Comparison of ENCODE assay signal across 8 cellular contexts in genomic region chr16:20898938-20899502, GRCh38. TPM values are rescaled to one million over a fixed set of nuclear protein-coding genes. Genes with fewer than 3 reads are reported as not detected.
DNase-seq lines count a peak whose midpoint lies in the region; ATAC-seq and TF ChIP-seq lines count a peak whose summit lies in the region.

No MANE protein-coding gene starts in this region.

- 0 out of 2 replicates have a peak, but pooled peaks cover 6% of the 10 kb centered on the region for H3F3A ChIP-seq in OCI-LY1 (ENCODE audit: insufficient read depth, low read length)

- peaks cover 37% of the 10 kb centered on the region for H3K4me1 ChIP-seq in OCI-LY1 (ENCODE audit: insufficient read depth, low read length, severe bottlenecking)

- no peak overlapping the region for H3K27ac ChIP-seq in OCI-LY1 (ENCODE audit: low read depth, low read length, poor library complexity, severe bottlenecking)

- H3K27ac Mint-ChIP-seq in CD14-positive monocyte: peak overlapping the region; percentile 96 to 100 (median 99)
- H3K27ac Mint-ChIP-seq in effector memory CD8-positive, alpha-beta T cell: peak overlapping the region; percentile 96 to 99
- H3K27ac Mint-ChIP-seq in neural crest cell (ENCODE audit: unreplicated experiment): peak overlapping the region; percentile 31

- H3K36me3 ChIP-seq in OCI-LY1 (ENCODE audit: insufficient read depth, low read length): peaks cover 24% of the 10 kb centered on the region

- peaks cover 57% of the 10 kb centered on the region for H3K4me1 Mint-ChIP-seq in CD14-positive monocyte
- peaks cover 42 to 59% of the 10 kb centered on the region in 2 donors for H3K4me1 Mint-ChIP-seq in effector memory CD8-positive, alpha-beta T cell (ENCODE audit: low read depth in 2 of 2)
- peaks cover 56% of the 10 kb centered on the region for H3K4me1 Mint-ChIP-seq in neural crest cell

- H3K4me3 Mint-ChIP-seq in CD14-positive monocyte: peak overlapping the region; percentile 89 to 95
- peak overlapping the region; percentile 83 to 90 for H3K4me3 Mint-ChIP-seq in effector memory CD8-positive, alpha-beta T cell
- peak overlapping the region; percentile 94 for H3K4me3 Mint-ChIP-seq in neural crest cell

- TF ChIP-seq CTCF in CD14-positive monocyte (IDR thresholded peaks at IDR 0.05) (no peak), OCI-LY1 (IDR thresholded peaks at IDR 0.05; ENCODE audit: low read length) (no peak), neural crest cell (conservative IDR thresholded peaks at IDR 0.05) (no peak)

- H3K9me3 ChIP-seq in OCI-LY1 (ENCODE audit: low read length): no peaks in the 10 kb centered on the region; the same call in 1 of the 2 replicates

- peak overlapping the region; percentile 80; the same call in 1 of the 2 replicates for H3K9ac ChIP-seq in OCI-LY1 (ENCODE audit: low read length)

- H3K27me3 Mint-ChIP-seq in CD14-positive monocyte (ENCODE audit: low read depth in 3 of 3): peaks cover 0 to 4% (median 0%) of the 10 kb centered on the region in 3 donors
- H3K27me3 Mint-ChIP-seq in effector memory CD8-positive, alpha-beta T cell: no peaks in the 10 kb centered on the region
- H3K27me3 Mint-ChIP-seq in neural crest cell (ENCODE audit: low read depth): no peaks in the 10 kb centered on the region

- no peaks in the 10 kb centered on the region for H4K20me1 ChIP-seq in OCI-LY1 (ENCODE audit: insufficient read depth, low read length)

- peak overlapping the region; percentile 95 for H3K4me2 ChIP-seq in OCI-LY1 (ENCODE audit: low read length)

- no peaks in the 10 kb centered on the region for H3K27me3 ChIP-seq in OCI-LY1 (ENCODE audit: insufficient read depth, low read length)

- H2AFZ ChIP-seq in OCI-LY1 (ENCODE audit: low read length): no peak overlapping the region

- peaks cover 0 to 2% (median 0%) of the 10 kb centered on the region in 7 donors for H3K9me3 Mint-ChIP-seq in CD14-positive monocyte
- no peaks in the 10 kb centered on the region for H3K9me3 Mint-ChIP-seq in effector memory CD8-positive, alpha-beta T cell
- no peaks in the 10 kb centered on the region for H3K9me3 Mint-ChIP-seq in neural crest cell

- H3K79me2 ChIP-seq in OCI-LY1 (ENCODE audit: insufficient read depth, low read length): no peaks in the 10 kb centered on the region

- DNase-seq in CD14-positive monocyte (ENCODE audit: low spot score) (no peak), neural crest cell (ENCODE audit: low read depth, low spot score) (no peak)
- no peak for DNase-seq in effector memory CD8-positive, alpha-beta T cell

- H3K4me3 ChIP-seq in OCI-LY1 (ENCODE audit: low read depth, low read length, poor library complexity, severe bottlenecking): peak overlapping the region; percentile 99

- no peaks in the 10 kb centered on the region for H3K9me2 ChIP-seq in OCI-LY1 (ENCODE audit: low read depth, low read length)

- peaks cover 23 to 38% of the 10 kb centered on the region in 2 donors for H3K36me3 Mint-ChIP-seq in CD14-positive monocyte
- H3K36me3 Mint-ChIP-seq in effector memory CD8-positive, alpha-beta T cell (ENCODE audit: insufficient read depth): peaks cover 30% of the 10 kb centered on the region
- peaks cover 4% of the 10 kb centered on the region for H3K36me3 Mint-ChIP-seq in neural crest cell (ENCODE audit: low read depth)

- intact Hi-C loops in CD14-positive monocyte (cut with micrococcal nuclease): loop anchor here in 1 of 2 donors (10.0 kb wide), 1 partner anchor 154 kb away; the partner anchor contains the start of gene THUMPD1

- ATAC-seq in effector memory CD8-positive, alpha-beta T cell (replicated peaks): no peak
- ATAC-seq in GM18868 (IDR thresholded peaks at IDR 0.05; ENCODE audit: unreplicated experiment) (no peak), GM21515 (IDR thresholded peaks at IDR 0.05; ENCODE audit: unreplicated experiment) (no peak), HG03175 (IDR thresholded peaks at IDR 0.05; ENCODE audit: unreplicated experiment) (no peak), GM21576 (IDR thresholded peaks at IDR 0.05; ENCODE audit: unreplicated experiment) (no peak)

RNA-seq across cellular contexts. Expression of gene DCUN1D3, which starts 1.1 kb away (rescaled TPM):
- polyA plus RNA-seq in CD14-positive monocyte: 1 to 10 TPM; 1.0 to 1.3 TPM
- 13.4 and 13.5 TPM in 2 replicates for total RNA-seq in neural crest cell

RNA-seq across cellular contexts. Expression of gene LYRM1, which starts 1.6 kb away (rescaled TPM):
- polyA plus RNA-seq in CD14-positive monocyte: 10 to 100 TPM; 25.5 to 29.5 TPM
- total RNA-seq in neural crest cell: 20.4 and 20.8 TPM in 2 replicates

Comparison
In these comparisons a context has a peak if more than half of its experiments do, and no peak if none do; other contexts are left out.
1. H3K27ac Mint-ChIP-seq: peak in every context shown above with its lines; median percentile 99 in CD14-positive monocyte; 98 in effector memory CD8-positive, alpha-beta T cell; 31 in neural crest cell.